ENCODE assay signal across 1 cellular context in genomic region chr2:76613330-76613729, GRCh38.
TF ChIP-seq lines count a peak whose summit lies in the region.

No MANE protein-coding gene starts in this region.

TF ChIP-seq in GM23338, 12 proteins besides CTCF, POLR2A, EP300 and RAD21 (continued from another document):
- TF ChIP-seq ZNF462 (CRISPR knock-in tag; IDR thresholded peaks at IDR 0.05), result peak; percentile 93
